In genomic region chr5:122192883-122193496, GRCh38 we compare ENCODE assay signal across 8 cellular contexts.
DNase-seq lines count a peak whose midpoint lies in the region; ATAC-seq, FAIRE-seq and TF ChIP-seq lines count a peak whose summit lies in the region.

No MANE protein-coding gene starts in this region.

- in situ Hi-C loops in HepG2 (cut with HindIII; ENCODE audit: extremely low pct_ligation_motif_present, low pct_unique_long_range_greater_than_20kb): loop anchor here (5.0 kb wide), 1 partner anchor 224 kb away; no protein-coding TSS in a partner anchor

- H3K9ac ChIP-seq in HepG2 (ENCODE audit: insufficient read depth, low read depth, low read length): no peak overlapping the region

- no peak overlapping the region for H2AFZ ChIP-seq in HepG2 (ENCODE audit: low read length)

- no peaks in the 10 kb centered on the region; a peak in 1 of 5 replicates for H3K27me3 ChIP-seq in HepG2 (ENCODE audit: control insufficient read depth in 1 of 2, insufficient read depth in 2 of 2, low read length in 2 of 2)
- no peaks in the 10 kb centered on the region for H3K27me3 ChIP-seq in vagina

- no peaks in the 10 kb centered on the region for H3K79me2 ChIP-seq in HepG2 (ENCODE audit: insufficient read depth, low read length)

- TF ChIP-seq EP300 in HepG2 (IDR thresholded peaks at IDR 0.05; ENCODE audit: low read depth in 2 of 2, low read length in 2 of 2) (no peak), HepG2 (CRISPR knock-in tag; IDR thresholded peaks at IDR 0.05; ENCODE audit: borderline replicate concordance) (no peak)

- TF ChIP-seq RAD21 in HepG2 (CRISPR knock-in tag; IDR thresholded peaks at IDR 0.05): no peak

- ATAC-seq in GM21737 (IDR thresholded peaks at IDR 0.05; ENCODE audit: unreplicated experiment) (peak; percentile 73), HepG2 (peak; percentile 87)

- no peaks in the 10 kb centered on the region for H3K36me3 ChIP-seq in HepG2 (replicated peaks in 1 of 2; ENCODE audit: control insufficient read depth in 1 of 2, insufficient read depth in 2 of 2, low read length in 2 of 2)
- H3K36me3 ChIP-seq in vagina: no peaks in the 10 kb centered on the region

- H3K4me2 ChIP-seq in HepG2 (ENCODE audit: low read depth, low read length): no peak overlapping the region

- intact Hi-C loops in HepG2 (cut with micrococcal nuclease; ENCODE audit: unreplicated experiment): loop anchor here (1.0 kb wide), 1 partner anchor 222 kb away; no protein-coding TSS in a partner anchor
- intact Hi-C loops in vagina (cut with DNase I): loop anchor here (5.0 kb wide), 1 partner anchor 224 kb away; no protein-coding TSS in a partner anchor

- CTCF ChIA-PET in HepG2 (lab: Yijun Ruan, JAX; ENCODE audit: low intra/inter-chr PET ratio, low total read pairs): interaction anchor here (2.4 kb wide), 1 partner anchor 222 kb away, joined by 12 read pairs; no protein-coding TSS in a partner anchor

- no peak for FAIRE-seq in HTR-8/SVneo (lab: Jason Lieb, UNC)
- FAIRE-seq in HepG2 (lab: Jason Lieb, UNC): peak; percentile 51

- POLR2A ChIA-PET in HepG2 (lab: Yijun Ruan, JAX): no interaction called here

- DNase-seq in NCI-H2081 (lab: John Stamatoyannopoulos, UW): peak; percentile 50 to 63
- DNase-seq in NCI-H2081 treated with DMSO at 0.1 percent for 48 hours (lab: John Stamatoyannopoulos, UW): no peak
- peak; percentile 30 for DNase-seq in HTR-8/SVneo (ENCODE audit: insufficient read length, low spot score)
- DNase-seq in NOMO-1 treated with dmso at 0.1 percent for 144 hours (lab: John Stamatoyannopoulos, UW; ENCODE audit: unreplicated experiment): peak; percentile 29
- peak; percentile 58 for DNase-seq in cerebellum (ENCODE audit: low spot score)
- peak; percentile 44 for DNase-seq in HepG2 (ENCODE audit: low spot score)
- no peak for DNase-seq in vagina (ENCODE audit: extremely low spot score in 2 of 2)

- no peaks in the 10 kb centered on the region for H4K20me1 ChIP-seq in HepG2 (ENCODE audit: insufficient read depth, low read length)

- no peak overlapping the region for H3K4me3 ChIP-seq in HepG2 (replicated peaks in 1 of 3; ENCODE audit: insufficient read depth in 1 of 3, low read depth in 2 of 3, low read length in 3 of 3)
- no peak overlapping the region for H3K4me3 ChIP-seq in vagina

- TF ChIP-seq POLR2A in HepG2 (IDR thresholded peaks at IDR 0.05; ENCODE audit: insufficient read depth in 1 of 2, low read depth in 2 of 2, low read length in 2 of 2): no peak
- TF ChIP-seq POLR2A in vagina (IDR thresholded peaks at IDR 0.05): no peak

- WGBS in HepG2 (ENCODE audit: low lambda C conversion rate): 0% methylated on average over 4 of the region's 4 CpGs

- H3K4me1 ChIP-seq in HepG2 (ENCODE audit: insufficient read depth, low read length) (no peaks in the 10 kb centered on the region), vagina (no peaks in the 10 kb centered on the region)

- TF ChIP-seq CTCF in HepG2 (CRISPR knock-in tag; IDR thresholded peaks at IDR 0.05) (peak; percentile 60), vagina (IDR thresholded peaks at IDR 0.05) (peak in 2 of 3 experiments; percentile 40 to 65)

- H3K27ac ChIP-seq in HepG2 (ENCODE audit: extremely low read length, insufficient read depth, low read length) (no peak overlapping the region), vagina (no peak overlapping the region)

- BruUV-seq in HepG2 (replicated peaks; lab: Mats Ljungman, UMichigan): no TSS peak

- no peaks in the 10 kb centered on the region for H3K9me3 ChIP-seq in HepG2 (ENCODE audit: low read length)
- H3K9me3 ChIP-seq in vagina: no peaks in the 10 kb centered on the region

TF ChIP-seq in HepG2, 621 proteins besides CTCF, POLR2A, EP300 and RAD21:
- TF ChIP-seq ZMAT3 (CRISPR knock-in tag; conservative IDR thresholded peaks at IDR 0.05) (no peak), STAG1 (CRISPR knock-in tag; IDR thresholded peaks at IDR 0.05) (peak; percentile 39; the same call in 1 of the 2 replicates), ESRRA (CRISPR knock-in tag; IDR thresholded peaks at IDR 0.05; ENCODE audit: low read depth) (no peak)

Comparison
In these comparisons a context has a peak if more than half of its experiments do, and no peak if none do; other contexts are left out.
1. DNase-seq: peak in NCI-H2081 (2 of 2), HTR-8/SVneo (single experiment), NOMO-1 treated with dmso at 0.1 percent for 144 hours (single experiment), cerebellum (single experiment) and HepG2 (single experiment); none in NCI-H2081 treated with DMSO at 0.1 percent for 48 hours (single experiment) and vagina (0 of 2).